Comparison of ENCODE assay signal across 21 cellular contexts in the genomic region with DNA sequence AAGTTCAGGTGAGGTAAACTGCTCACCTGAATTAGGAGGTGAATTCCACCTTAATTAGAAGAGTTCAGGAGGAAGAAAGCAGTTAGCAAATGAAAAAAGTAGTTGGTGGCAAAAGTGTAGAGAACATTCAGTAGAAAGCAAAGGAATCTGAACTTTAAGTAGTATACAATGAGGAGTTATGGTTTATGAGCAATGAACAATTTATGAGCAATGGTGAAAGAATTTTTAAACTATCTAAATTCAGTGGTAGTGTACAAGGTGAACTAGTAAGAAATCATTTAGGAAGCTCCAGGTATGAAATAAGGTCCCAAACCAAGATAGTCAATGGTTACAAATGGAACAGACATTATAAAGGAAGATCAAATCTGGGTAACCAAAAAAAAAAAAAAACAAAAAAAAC. TPM values are rescaled to one million over a fixed set of nuclear protein-coding genes. Genes with fewer than 3 reads are reported as not detected.
DNase-seq lines count a peak whose midpoint lies in the region; ATAC-seq and TF ChIP-seq lines count a peak whose summit lies in the region.
"Had no signal": no experiment of that assay in that cellular context is flagged by ENCODE, and none has a peak within 500 bp of the region (broad histone marks: within the 10 kb centered on the region; RNA-seq: fewer than 3 reads in every experiment).

No MANE protein-coding gene starts in this region.

- peak overlapping the region; percentile 31 for H3K4me3 Mint-ChIP-seq in progenitor cell of endocrine pancreas (ENCODE audit: low read depth)
- no peak overlapping the region for H3K4me3 Mint-ChIP-seq in activated CD4-positive, alpha-beta T cell treated with anti-CD3 and anti-CD28 coated beads for 36 hours
- H3K4me3 Mint-ChIP-seq: stimulated activated naive CD8-positive, alpha-beta T cell treated with anti-CD3 and anti-CD28 coated beads, Interleukin-15, Interleukin-2, amounts not matched to agents 100 ng/mL and 50 ng/mL, for 24 hours had no signal

- no peak overlapping the region for H3K27ac Mint-ChIP-seq in progenitor cell of endocrine pancreas
- H3K27ac Mint-ChIP-seq in activated CD4-positive, alpha-beta T cell treated with anti-CD3 and anti-CD28 coated beads for 36 hours = no peak overlapping the region
- H3K27ac Mint-ChIP-seq: stimulated activated naive CD8-positive, alpha-beta T cell treated with anti-CD3 and anti-CD28 coated beads, Interleukin-15, Interleukin-2, amounts not matched to agents 100 ng/mL and 50 ng/mL, for 24 hours had no signal

- H3F3A ChIP-seq in GM23248 (ENCODE audit: insufficient read depth) = peaks cover 18% of the 10 kb centered on the region

- H3K36me3 Mint-ChIP-seq in progenitor cell of endocrine pancreas (ENCODE audit: insufficient read depth) = peaks cover 15% of the 10 kb centered on the region
- H3K36me3 Mint-ChIP-seq in activated CD4-positive, alpha-beta T cell treated with anti-CD3 and anti-CD28 coated beads for 36 hours (ENCODE audit: low read depth) = peaks cover 26% of the 10 kb centered on the region

- no peak for TF ChIP-seq CTCF in OCI-LY7 (conservative IDR thresholded peaks at IDR 0.05; ENCODE audit: low read length)
- no peak for TF ChIP-seq CTCF in progenitor cell of endocrine pancreas (IDR thresholded peaks at IDR 0.05; ENCODE audit: unreplicated experiment)
- TF ChIP-seq CTCF in coronary artery (IDR thresholded peaks at IDR 0.05) = no peak

- H3K9ac ChIP-seq in GM23248 = no peak overlapping the region
- H3K9ac ChIP-seq: parathyroid adenoma had no signal

- H3K4me3 ChIP-seq in GM23248 (0 out of 2 replicates have a peak overlapping the region, but pooled peaks have one; percentile 8), OCI-LY7 (ENCODE audit: low read depth, low read length, poor library complexity, severe bottlenecking) (no peak overlapping the region), coronary artery (no peak overlapping the region)
- H3K4me3 ChIP-seq: cardiac muscle cell, gastrocnemius medialis had no signal

- CTCF ChIA-PET in OCI-LY7 (lab: Charles Lee; ENCODE audit: unreplicated experiment) = no interaction called here
- CTCF ChIA-PET in activated CD4-positive, alpha-beta T cell treated with anti-CD3 and anti-CD28 coated beads for 36 hours (lab: Charles Lee) = interaction anchor here (0.6 kb wide), 1 partner anchor 75 kb away, joined by 3 read pairs; no protein-coding TSS in a partner anchor

- no TSS peak for BruUV-seq in OCI-LY7 (replicated peaks; lab: Mats Ljungman, UMichigan)

- H3K4me1 Mint-ChIP-seq in progenitor cell of endocrine pancreas (ENCODE audit: low read depth) = peaks cover 13% of the 10 kb centered on the region
- peaks cover 23% of the 10 kb centered on the region for H3K4me1 Mint-ChIP-seq in activated CD4-positive, alpha-beta T cell treated with anti-CD3 and anti-CD28 coated beads for 36 hours

- H4K20me1 ChIP-seq in GM23248 (ENCODE audit: insufficient read depth) (no peaks in the 10 kb centered on the region), OCI-LY7 (ENCODE audit: insufficient read depth, low read length) (no peaks in the 10 kb centered on the region)

- ATAC-seq in HG02884 (IDR thresholded peaks at IDR 0.05; ENCODE audit: unreplicated experiment) (no peak), esophagus mucosa (no peak)
- no peak for ATAC-seq in activated CD4-positive, alpha-beta T cell treated with anti-CD3 and anti-CD28 coated beads for 36 hours
- ATAC-seq: gastrocnemius medialis had no signal

- no peak overlapping the region for H3K27ac ChIP-seq in GM23248
- no peak overlapping the region for H3K27ac ChIP-seq in OCI-LY7 (ENCODE audit: low read depth, low read length, poor library complexity, severe bottlenecking)
- peak overlapping the region; percentile 42 for H3K27ac ChIP-seq in epithelial cell of prostate
- H3K27ac ChIP-seq in coronary artery = no peak overlapping the region
- H3K27ac ChIP-seq: cardiac muscle cell, gastrocnemius medialis, parathyroid adenoma had no signal

- intact Hi-C loops in OCI-LY7 (cut with micrococcal nuclease; ENCODE audit: unreplicated experiment) = loop anchor here (5.0 kb wide), 4 partner anchors 976 to 1744 kb away; partner anchors contain the start of genes ARRDC3 and MEF2C
- intact Hi-C loops in activated CD4-positive, alpha-beta T cell treated with anti-CD3 and anti-CD28 coated beads for 36 hours (cut with DNase I, micrococcal nuclease) = loop anchor here in 1 of 2 experiments (5.0 kb wide), 1 partner anchor 976 kb away; the partner anchor contains the start of gene ARRDC3

- peaks cover 25% of the 10 kb centered on the region for H3K79me2 ChIP-seq in GM23248 (ENCODE audit: insufficient read depth)
- H3K79me2 ChIP-seq in OCI-LY7 (ENCODE audit: insufficient read depth, low read depth, low read length) = peaks cover 33% of the 10 kb centered on the region; the same call in 1 of the 2 replicates

- no peaks in the 10 kb centered on the region for H3K9me3 Mint-ChIP-seq in progenitor cell of endocrine pancreas (ENCODE audit: low read depth)
- no peaks in the 10 kb centered on the region for H3K9me3 Mint-ChIP-seq in activated CD4-positive, alpha-beta T cell treated with anti-CD3 and anti-CD28 coated beads for 36 hours (ENCODE audit: low read depth)
- H3K9me3 Mint-ChIP-seq: stimulated activated naive CD8-positive, alpha-beta T cell treated with anti-CD3 and anti-CD28 coated beads, Interleukin-15, Interleukin-2, amounts not matched to agents 100 ng/mL and 50 ng/mL, for 24 hours had no signal

- H3K36me3 ChIP-seq in GM23248 (ENCODE audit: low read depth) = 0 out of 2 replicates have a peak, but pooled peaks cover 13% of the 10 kb centered on the region
- peaks cover 40% of the 10 kb centered on the region for H3K36me3 ChIP-seq in OCI-LY7 (ENCODE audit: insufficient read depth, low read length)

- no peaks in the 10 kb centered on the region; the same call in 1 of the 2 replicates for H3K9me2 ChIP-seq in GM23248 (ENCODE audit: insufficient read depth)
- no peaks in the 10 kb centered on the region for H3K9me2 ChIP-seq in OCI-LY7 (ENCODE audit: insufficient read depth, low read length)

- H3K4me2 ChIP-seq in GM23248 (ENCODE audit: unreplicated experiment) (peak overlapping the region; percentile 27), OCI-LY7 (ENCODE audit: low read length) (peak overlapping the region; percentile 89; the same call in 1 of the 2 replicates)

- H2AFZ ChIP-seq in GM23248 (no peak overlapping the region), OCI-LY7 (ENCODE audit: low read length) (no peak overlapping the region)
- H2AFZ ChIP-seq: parathyroid adenoma had no signal

- DNase-seq in GM23248 (peak; percentile 25), OCI-LY7 (ENCODE audit: low spot score) (no peak), epithelial cell of prostate (ENCODE audit: low read depth, low spot score) (no peak), progenitor cell of endocrine pancreas (ENCODE audit: low spot score, unreplicated experiment) (no peak), coronary artery (ENCODE audit: low spot score) (no peak)
- DNase-seq in activated CD4-positive, alpha-beta T cell treated with anti-CD3 and anti-CD28 coated beads for 36 hours = no peak
- DNase-seq: activated CD8-positive, alpha-beta memory T cell treated with anti-CD3 and anti-CD28 coated beads, Interleukin-2, amount 50 U/mL, for 48 hours; AML-193; dermis blood vessel endothelial cell; gastrocnemius medialis; hypothalamus; kidney; MM.1S; NCI-H146; SIG-M5; stimulated activated CD4-positive, alpha-beta T cell treated with anti-CD3 and anti-CD28 coated beads, Interleukin-2, amount 100 ng/mL, for 24 hours had no signal

- POLR2A ChIA-PET in OCI-LY7 (lab: Charles Lee) = interaction anchor here (0.6 to 0.7 kb wide), 4 partner anchors 33 to 1750 kb away, joined by 3 to 11 read pairs (median 3); no protein-coding TSS in a partner anchor
- POLR2A ChIA-PET in activated CD4-positive, alpha-beta T cell treated with anti-CD3 and anti-CD28 coated beads for 36 hours (lab: Charles Lee) = no interaction called here

- peaks cover 42% of the 10 kb centered on the region for H3K4me1 ChIP-seq in GM23248 (ENCODE audit: insufficient read depth)
- peaks cover 29% of the 10 kb centered on the region for H3K4me1 ChIP-seq in OCI-LY7 (ENCODE audit: insufficient read depth, low read length, poor library complexity, severe bottlenecking)
- H3K4me1 ChIP-seq: parathyroid adenoma had no signal

- H3K27me3 Mint-ChIP-seq in progenitor cell of endocrine pancreas = no peaks in the 10 kb centered on the region
- no peaks in the 10 kb centered on the region for H3K27me3 Mint-ChIP-seq in activated CD4-positive, alpha-beta T cell treated with anti-CD3 and anti-CD28 coated beads for 36 hours
- H3K27me3 Mint-ChIP-seq: stimulated activated naive CD8-positive, alpha-beta T cell treated with anti-CD3 and anti-CD28 coated beads, Interleukin-15, Interleukin-2, amounts not matched to agents 100 ng/mL and 50 ng/mL, for 24 hours had no signal

- H3K27me3 ChIP-seq in GM23248 (replicated peaks; ENCODE audit: insufficient read depth) = no peaks in the 10 kb centered on the region
- H3K27me3 ChIP-seq: cardiac muscle cell, gastrocnemius medialis had no signal

- in situ Hi-C loops in GM23248 (cut with MboI) = loop anchor here (25.0 kb wide), 1 partner anchor 1519 kb away; the partner anchor contains the start of gene MEF2C

- H3K9me3 ChIP-seq in GM23248 (ENCODE audit: low read depth) (no peaks in the 10 kb centered on the region), OCI-LY7 (ENCODE audit: low read length) (no peaks in the 10 kb centered on the region)
- H3K9me3 ChIP-seq: gastrocnemius medialis had no signal

RNA-seq across cellular contexts. Expression of gene CETN3, which starts 3.1 kb away (rescaled TPM):
- 9.5 and 28.3 TPM in 2 replicates for total RNA-seq in GM23248 (2014; rRNA removed; shearing (Covaris generic))
- 28.5 and 29.8 TPM in 2 replicates for polyA plus RNA-seq in GM23248 (2016; fragmentation: Nextera tagmentation; extraction: Ambion mirVana)
- total RNA-seq in OCI-LY7 (2014; rRNA removed; shearing (Covaris generic)) = 34.6 and 43.2 TPM in 2 replicates
- total RNA-seq in OCI-LY7 (2022) (53.2 and 57.4 TPM in 2 replicates), progenitor cell of endocrine pancreas (34.7 and 42.3 TPM in 2 replicates), esophagus mucosa (19.2 TPM)
- 10 to 100 TPM; 52.8 to 53.5 TPM for total RNA-seq in activated CD4-positive, alpha-beta T cell treated with anti-CD3 and anti-CD28 coated beads for 36 hours
